18 cellular contexts compared by ENCODE assay signal in the genomic region with DNA sequence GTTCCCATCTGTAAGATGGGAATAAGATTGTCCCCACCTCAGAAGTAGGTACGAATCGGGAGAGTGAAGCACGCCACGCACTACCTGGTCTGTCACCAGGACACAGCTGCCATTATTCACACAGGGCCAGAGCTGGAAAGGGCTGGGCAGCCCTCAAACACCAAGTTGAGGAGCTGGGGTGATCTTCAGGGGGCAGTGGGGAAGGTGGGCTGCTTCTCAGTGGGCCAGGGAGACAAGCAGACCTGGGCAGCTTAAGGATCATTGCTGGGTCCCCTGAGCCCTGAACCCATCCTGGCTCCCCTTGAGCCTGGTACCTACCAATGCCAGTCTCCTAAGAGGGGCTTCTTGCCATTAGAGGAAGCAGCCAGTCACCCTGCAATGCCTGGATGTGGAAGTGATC.
"Had no signal": no experiment of that assay in that cellular context is flagged by ENCODE, and none has a peak within 500 bp of the region (broad histone marks: within the 10 kb centered on the region; RNA-seq: fewer than 3 reads in every experiment).

No MANE protein-coding gene starts in this region.

- H3K4me3 ChIP-seq: coronary artery, esophagus squamous epithelium, gastrocnemius medialis, thyroid gland had no signal

- ATAC-seq: activated T-helper 17 cell treated with anti-CD3 and anti-CD28 coated beads, Interleukin-2, amount 50 U/mL, for 72 hours; gastrocnemius medialis; naive thymus-derived CD8-positive, alpha-beta T cell; WTC11 had no signal

- H3K4me1 ChIP-seq: gastrocnemius medialis had no signal

- DNase-seq: activated CD4-positive, alpha-beta T cell treated with anti-CD3 and anti-CD28 coated beads, Interleukin-2, amount 50 U/mL, for 4 hours; activated CD8-positive, alpha-beta memory T cell treated with anti-CD3 and anti-CD28 coated beads for 24 hours; activated CD8-positive, alpha-beta memory T cell treated with anti-CD3 and anti-CD28 coated beads, Interleukin-2, amount 50 U/mL, for 4 hours; activated naive CD4-positive, alpha-beta T cell treated with Interleukin-2 at 50 U/mL for 16 hours; activated naive CD8-positive, alpha-beta T cell treated with anti-CD3 and anti-CD28 coated beads for 36 hours; activated T-cell treated with anti-CD3 and anti-CD28 coated beads, Interleukin-2, amount 50 U/mL, for 24 hours; esophagus squamous epithelium; gastrocnemius medialis; hippocampal formation; naive thymus-derived CD8-positive, alpha-beta T cell; retina; substantia nigra; T1000; thyroid gland had no signal

- H3K27me3 ChIP-seq: esophagus squamous epithelium, gastrocnemius medialis, thyroid gland had no signal

- FAIRE-seq: astrocyte had no signal

- H3K36me3 ChIP-seq: esophagus squamous epithelium, gastrocnemius medialis had no signal

- H3K9me3 ChIP-seq: esophagus squamous epithelium, gastrocnemius medialis, thyroid gland had no signal

- H3K27ac ChIP-seq: coronary artery, esophagus squamous epithelium, gastrocnemius medialis, thyroid gland had no signal
